In genomic region chr2:174332607-174333001, GRCh38 we compare ENCODE assay signal across 14 cellular contexts. TPM values are rescaled to one million over a fixed set of nuclear protein-coding genes. Genes with fewer than 3 reads are reported as not detected.
DNase-seq lines count a peak whose midpoint lies in the region; ATAC-seq and TF ChIP-seq lines count a peak whose summit lies in the region.
"Had no signal": no experiment of that assay in that cellular context is flagged by ENCODE, and none has a peak within 500 bp of the region (broad histone marks: within the 10 kb centered on the region; RNA-seq: fewer than 3 reads in every experiment).

No MANE protein-coding gene starts in this region.

- no peak overlapping the region for H3K27ac Mint-ChIP-seq in activated CD8-positive, alpha-beta T cell treated with anti-CD3 and anti-CD28 coated beads, Interleukin-2, amount 10 ng/mL, durations not matched to agents 7 days and 5 days
- H3K27ac Mint-ChIP-seq in activated CD8-positive, alpha-beta T cell treated with anti-CD3 and anti-CD28 coated beads for 36 hours: no peak overlapping the region
- no peak overlapping the region for H3K27ac Mint-ChIP-seq in effector memory CD8-positive, alpha-beta T cell
- peak overlapping the region; percentile 86 for H3K27ac Mint-ChIP-seq in stimulated activated naive B cell treated with anti-CD40 and anti-IgM and Interleukin-4, amounts not matched to agents 10 μg/mL and 1 μg/mL and 100 μg/mL, for 72 hours

- no peak for TF ChIP-seq CTCF in activated CD8-positive, alpha-beta T cell treated with anti-CD3 and anti-CD28 coated beads for 36 hours (IDR thresholded peaks at IDR 0.05)

- CTCF ChIA-PET in activated CD8-positive, alpha-beta T cell treated with anti-CD3 and anti-CD28 coated beads, Interleukin-2, amount 10 ng/mL, durations not matched to agents 7 days and 5 days (lab: Charles Lee): interaction anchor here (2.6 kb wide), 1 partner anchor 8 kb away, joined by 17 read pairs; no protein-coding TSS in a partner anchor
- CTCF ChIA-PET in activated CD8-positive, alpha-beta T cell treated with anti-CD3 and anti-CD28 coated beads for 36 hours (lab: Charles Lee): interaction anchor here (2.7 to 4.7 kb wide), 2 partner anchors 8 to 12 kb away, joined by 10 to 35 read pairs; no protein-coding TSS in a partner anchor

- H3K4me3 Mint-ChIP-seq in activated CD8-positive, alpha-beta T cell treated with anti-CD3 and anti-CD28 coated beads, Interleukin-2, amount 10 ng/mL, durations not matched to agents 7 days and 5 days: peak overlapping the region; percentile 62
- no peak overlapping the region for H3K4me3 Mint-ChIP-seq in activated CD8-positive, alpha-beta T cell treated with anti-CD3 and anti-CD28 coated beads for 36 hours
- H3K4me3 Mint-ChIP-seq in effector memory CD8-positive, alpha-beta T cell: peak overlapping the region; percentile 38 to 64
- H3K4me3 Mint-ChIP-seq in stimulated activated naive B cell treated with anti-CD40 and anti-IgM and Interleukin-4, amounts not matched to agents 10 μg/mL and 1 μg/mL and 100 μg/mL, for 72 hours: peak overlapping the region in 1 of 2 donors; percentile 17

- peaks cover 79% of the 10 kb centered on the region for H3K27me3 Mint-ChIP-seq in activated CD8-positive, alpha-beta T cell treated with anti-CD3 and anti-CD28 coated beads, Interleukin-2, amount 10 ng/mL, durations not matched to agents 7 days and 5 days (ENCODE audit: low read depth)
- peaks cover 75% of the 10 kb centered on the region for H3K27me3 Mint-ChIP-seq in activated CD8-positive, alpha-beta T cell treated with anti-CD3 and anti-CD28 coated beads for 36 hours
- peaks cover 77 to 87% of the 10 kb centered on the region in 2 donors for H3K27me3 Mint-ChIP-seq in effector memory CD8-positive, alpha-beta T cell
- peaks cover 60 to 82% of the 10 kb centered on the region in 2 donors for H3K27me3 Mint-ChIP-seq in stimulated activated naive B cell treated with anti-CD40 and anti-IgM and Interleukin-4, amounts not matched to agents 10 μg/mL and 1 μg/mL and 100 μg/mL, for 72 hours

- POLR2A ChIA-PET in activated CD8-positive, alpha-beta T cell treated with anti-CD3 and anti-CD28 coated beads, Interleukin-2, amount 10 ng/mL, durations not matched to agents 7 days and 5 days (lab: Charles Lee): no interaction called here
- POLR2A ChIA-PET in activated CD8-positive, alpha-beta T cell treated with anti-CD3 and anti-CD28 coated beads for 36 hours (lab: Charles Lee): interaction anchor here (1.2 kb wide), 1 partner anchor 85 kb away, joined by 3 read pairs; the partner anchor contains the start of gene OLA1

- peaks cover 42% of the 10 kb centered on the region for H3K4me1 Mint-ChIP-seq in activated CD8-positive, alpha-beta T cell treated with anti-CD3 and anti-CD28 coated beads, Interleukin-2, amount 10 ng/mL, durations not matched to agents 7 days and 5 days (ENCODE audit: low read depth)
- H3K4me1 Mint-ChIP-seq in activated CD8-positive, alpha-beta T cell treated with anti-CD3 and anti-CD28 coated beads for 36 hours (ENCODE audit: low read depth): peaks cover 36% of the 10 kb centered on the region
- H3K4me1 Mint-ChIP-seq in effector memory CD8-positive, alpha-beta T cell (ENCODE audit: low read depth in 2 of 2): peaks cover 30 to 31% of the 10 kb centered on the region in 2 donors
- peaks cover 22 to 52% of the 10 kb centered on the region in 2 donors for H3K4me1 Mint-ChIP-seq in stimulated activated naive B cell treated with anti-CD40 and anti-IgM and Interleukin-4, amounts not matched to agents 10 μg/mL and 1 μg/mL and 100 μg/mL, for 72 hours

- no peak for TF ChIP-seq POLR2A in GM18505 (IDR thresholded peaks at IDR 0.05; ENCODE audit: borderline replicate concordance, extremely low read depth, insufficient read depth, insufficient read length)

- intact Hi-C loops in activated CD8-positive, alpha-beta T cell treated with anti-CD3 and anti-CD28 coated beads for 36 hours (cut with micrococcal nuclease): no loop called here

- DNase-seq in activated CD8-positive, alpha-beta T cell treated with anti-CD3 and anti-CD28 coated beads, Interleukin-2, amount 10 ng/mL, durations not matched to agents 7 days and 5 days: no peak
- no peak for DNase-seq in activated CD8-positive, alpha-beta T cell treated with anti-CD3 and anti-CD28 coated beads for 36 hours
- peak; percentile 63 for DNase-seq in NCI-H2227 (lab: John Stamatoyannopoulos, UW; ENCODE audit: unreplicated experiment)
- no peak for DNase-seq in effector memory CD8-positive, alpha-beta T cell
- no peak for DNase-seq in stimulated activated naive B cell treated with anti-CD40 and anti-IgM and Interleukin-4, amounts not matched to agents 10 μg/mL and 1 μg/mL and 100 μg/mL, for 72 hours
- DNase-seq in SK-N-DZ (ENCODE audit: low spot score): no peak
- DNase-seq: activated CD4-positive, alpha-beta T cell treated with anti-CD3 and anti-CD28 coated beads for 1 hour; gastrocnemius medialis; stimulated activated CD4-positive, alpha-beta T cell treated with anti-CD3 and anti-CD28 coated beads, Interleukin-4, amount 100 ng/mL, for 4 hours had no signal

- no peak for ATAC-seq in activated CD8-positive, alpha-beta T cell treated with anti-CD3 and anti-CD28 coated beads, Interleukin-2, amount 10 ng/mL, durations not matched to agents 7 days and 5 days
- no peak for ATAC-seq in activated CD8-positive, alpha-beta T cell treated with anti-CD3 and anti-CD28 coated beads for 36 hours
- ATAC-seq in effector memory CD8-positive, alpha-beta T cell (replicated peaks): no peak
- ATAC-seq in stimulated activated naive B cell treated with anti-CD40 and anti-IgM and Interleukin-4, amounts not matched to agents 10 μg/mL and 1 μg/mL and 100 μg/mL, for 72 hours (replicated peaks): no peak
- ATAC-seq in GM21825 (IDR thresholded peaks at IDR 0.05; ENCODE audit: unreplicated experiment): no peak
- ATAC-seq in GM18505 (IDR thresholded peaks at IDR 0.05; ENCODE audit: unreplicated experiment): no peak
- ATAC-seq: gastrocnemius medialis had no signal

- H3K9me3 Mint-ChIP-seq in activated CD8-positive, alpha-beta T cell treated with anti-CD3 and anti-CD28 coated beads, Interleukin-2, amount 10 ng/mL, durations not matched to agents 7 days and 5 days (ENCODE audit: insufficient read depth): no peaks in the 10 kb centered on the region
- no peaks in the 10 kb centered on the region for H3K9me3 Mint-ChIP-seq in activated CD8-positive, alpha-beta T cell treated with anti-CD3 and anti-CD28 coated beads for 36 hours
- H3K9me3 Mint-ChIP-seq in effector memory CD8-positive, alpha-beta T cell: no peaks in the 10 kb centered on the region
- H3K9me3 Mint-ChIP-seq in stimulated activated naive B cell treated with anti-CD40 and anti-IgM and Interleukin-4, amounts not matched to agents 10 μg/mL and 1 μg/mL and 100 μg/mL, for 72 hours: no peaks in the 10 kb centered on the region

- H3K36me3 Mint-ChIP-seq in activated CD8-positive, alpha-beta T cell treated with anti-CD3 and anti-CD28 coated beads, Interleukin-2, amount 10 ng/mL, durations not matched to agents 7 days and 5 days (ENCODE audit: low read depth): peaks cover 7% of the 10 kb centered on the region
- H3K36me3 Mint-ChIP-seq in activated CD8-positive, alpha-beta T cell treated with anti-CD3 and anti-CD28 coated beads for 36 hours (ENCODE audit: low read depth): no peaks in the 10 kb centered on the region
- H3K36me3 Mint-ChIP-seq in effector memory CD8-positive, alpha-beta T cell (ENCODE audit: insufficient read depth): peaks cover 62% of the 10 kb centered on the region
- H3K36me3 Mint-ChIP-seq in stimulated activated naive B cell treated with anti-CD40 and anti-IgM and Interleukin-4, amounts not matched to agents 10 μg/mL and 1 μg/mL and 100 μg/mL, for 72 hours: peaks cover 0 to 1% of the 10 kb centered on the region in 2 donors

RNA-seq across cellular contexts. Expression of gene SP9, which starts 2.1 kb away (rescaled TPM):
- total RNA-seq in activated CD8-positive, alpha-beta T cell treated with anti-CD3 and anti-CD28 coated beads, Interleukin-2, amount 10 ng/mL, durations not matched to agents 7 days and 5 days: not detected
- total RNA-seq in activated CD8-positive, alpha-beta T cell treated with anti-CD3 and anti-CD28 coated beads for 36 hours: not detected
- polyA plus RNA-seq in SK-N-DZ (2014; cell fraction: cytosol; rRNA removed): 0.39 TPM in 1 of 2 replicates, not detected in the other
- polyA plus RNA-seq in SK-N-DZ (2014; cell fraction: nucleus; rRNA removed): 0.05 and 0.59 TPM in 2 replicates
- total RNA-seq: cardiac septum, vagina had no signal
- polyA plus RNA-seq: BJ had no signal
